ENCODE assay signal across 1 cellular context in genomic region chr17:65230040-65230439, GRCh38.
TF ChIP-seq lines count a peak whose summit lies in the region.

No MANE protein-coding gene starts in this region.

TF ChIP-seq in GM23338, 12 proteins besides CTCF, POLR2A, EP300 and RAD21 (continued from another document):
- no peak for TF ChIP-seq ZNF462 (CRISPR knock-in tag; IDR thresholded peaks at IDR 0.05)
